In genomic region chr15:74307827-74308642, GRCh38 we compare ENCODE assay signal across 7 cellular contexts. TPM values are rescaled to one million over a fixed set of nuclear protein-coding genes. Genes with fewer than 3 reads are reported as not detected.
DNase-seq lines count a peak whose midpoint lies in the region; TF ChIP-seq lines count a peak whose summit lies in the region.

No MANE protein-coding gene starts in this region.

- H3K27me3 ChIP-seq in liver (ENCODE audit: control insufficient read depth in 4 of 4, insufficient read depth in 4 of 4, low read length in 3 of 4), result peaks cover 0 to 14% (median under 1%) of the 10 kb centered on the region in 4 donors
- H3K27me3 ChIP-seq in tibial artery, result peaks cover 0 to 56% of the 10 kb centered on the region in 2 donors

- intact Hi-C loops in tibial artery (cut with DNase I; ENCODE audit: low total_unique reads), result loop anchor here (5.0 to 10.0 kb wide), 2 partner anchors 181 to 343 kb away; no protein-coding TSS in a partner anchor

- H3K9me3 ChIP-seq in liver (ENCODE audit: control insufficient read depth in 4 of 4, low read length in 3 of 4), result no peaks in the 10 kb centered on the region
- no peaks in the 10 kb centered on the region for H3K9me3 ChIP-seq in tibial artery

- H3K4me1 ChIP-seq in liver (ENCODE audit: control insufficient read depth in 4 of 4, insufficient read depth in 4 of 4, low read length in 3 of 4), result no peaks in the 10 kb centered on the region
- no peaks in the 10 kb centered on the region for H3K4me1 ChIP-seq in tibial artery

- DNase-seq in GM03348 (ENCODE audit: low spot score), result peak; percentile 89
- DNase-seq in LNCaP clone FGC (ENCODE audit: low read depth), result no peak
- DNase-seq in RPMI8226, result peak; percentile 73
- DNase-seq in choroid plexus epithelial cell (ENCODE audit: low read depth), result peak; percentile 83
- DNase-seq in tibial artery, result peak; percentile 34 to 76
- DNase-seq in GOT3 (lab: John Stamatoyannopoulos, UW), result no peak

- H3K36me3 ChIP-seq in liver (ENCODE audit: control insufficient read depth in 4 of 4, insufficient read depth in 3 of 4, low read depth in 1 of 4, low read length in 3 of 4) (no peaks in the 10 kb centered on the region), tibial artery (no peaks in the 10 kb centered on the region)

- H3K27ac ChIP-seq in liver (ENCODE audit: low read depth in 1 of 2, low read length in 2 of 2) (no peak overlapping the region), tibial artery (no peak overlapping the region)

- 9% methylated on average over 18 of the region's 18 CpGs for WGBS in liver

- peak; percentile 93 for TF ChIP-seq CTCF in LNCaP clone FGC (IDR thresholded peaks at IDR 0.05; ENCODE audit: control insufficient read depth, extremely low read depth, insufficient read depth)
- peak; percentile 90 for TF ChIP-seq CTCF in choroid plexus epithelial cell (conservative IDR thresholded peaks at IDR 0.05; ENCODE audit: low read depth, low read length)
- peak; percentile 58 for TF ChIP-seq CTCF in liver (IDR thresholded peaks at IDR 0.05; ENCODE audit: low read depth, low read length, missing input control)
- peak; percentile 63 to 75 for TF ChIP-seq CTCF in tibial artery (IDR thresholded peaks at IDR 0.05)

- no peak overlapping the region for H3K4me3 ChIP-seq in LNCaP clone FGC (ENCODE audit: low read depth, low read length)
- H3K4me3 ChIP-seq in choroid plexus epithelial cell (ENCODE audit: low read depth, low read length), result no peak overlapping the region
- no peak overlapping the region for H3K4me3 ChIP-seq in liver (ENCODE audit: low read depth in 1 of 3, low read length in 3 of 3)
- H3K4me3 ChIP-seq in tibial artery, result no peak overlapping the region

- H3K9ac ChIP-seq in liver (ENCODE audit: low read depth in 1 of 2, low read length in 2 of 2), result no peak overlapping the region

- TF ChIP-seq RAD21 in liver (IDR thresholded peaks at IDR 0.05), result peak; percentile 79 to 83

TF ChIP-seq in liver, 16 proteins besides CTCF, POLR2A, EP300 and RAD21:
- TF ChIP-seq HNF4G (IDR thresholded peaks at IDR 0.05), result no peak
- TF ChIP-seq FOXA2 (IDR thresholded peaks at IDR 0.05), result no peak
- no peak for TF ChIP-seq RXRA (IDR thresholded peaks at IDR 0.05)
- no peak for TF ChIP-seq GABPA (IDR thresholded peaks at IDR 0.05 in 1 of 2, conservative IDR thresholded peaks at IDR 0.05 in 1 of 2)
- TF ChIP-seq NR2F2 (IDR thresholded peaks at IDR 0.05), result no peak
- TF ChIP-seq TAF1 (conservative IDR thresholded peaks at IDR 0.05), result no peak

RNA-seq across cellular contexts. Expression of gene CYP11A1, which starts 59.4 kb away (rescaled TPM):
- 1 to 10 TPM in 1 of 2 donors, under 1 TPM in 1; 0.47 to 2.3 TPM for total RNA-seq in liver
- 1 to 10 TPM; 1.5 to 2.2 TPM for polyA plus RNA-seq in liver

Comparison
In these comparisons a context has a peak if more than half of its experiments do, and no peak if none do; other contexts are left out.
1. DNase-seq: peak in GM03348 (single experiment), RPMI8226 (single experiment), choroid plexus epithelial cell (single experiment) and tibial artery (2 of 2); none in LNCaP clone FGC (single experiment) and GOT3 (single experiment).
2. Peak in every context shown above with its lines, with median percentiles within 50 percentile points of each other: CTCF ChIP-seq.